Comparison of ENCODE assay signal across 8 cellular contexts in genomic region chr5:137888875-137889759, GRCh38.
DNase-seq lines count a peak whose midpoint lies in the region; ATAC-seq lines count a peak whose summit lies in the region.

Gene PKD2L2 (plus strand): TSS chr5:137889457. CDS start chr5:137889492, 35 bp downstream.

- no peaks in the 10 kb centered on the region for H3K9me3 ChIP-seq in iPS DF 6.9 (ENCODE audit: control insufficient read depth, insufficient read depth, low read length)

- H3K27ac ChIP-seq in iPS DF 6.9 (ENCODE audit: low read length): no peak within 1 kb of the TSS

- H3K4me3 ChIP-seq in iPS DF 6.9 (ENCODE audit: low read length) (peak within 1 kb of the TSS; percentile 27; the same call in 1 of the 2 replicates), skeletal muscle cell (ENCODE audit: low read depth, low read length) (peak within 1 kb of the TSS; percentile 59)

- ATAC-seq in GM19324 (IDR thresholded peaks at IDR 0.05; ENCODE audit: low FRiP score, unreplicated experiment) (peak; percentile 97), HG03460 (IDR thresholded peaks at IDR 0.05; ENCODE audit: unreplicated experiment) (peak; percentile 88)

- DNase-seq in Ammon's horn (ENCODE audit: low spot score) (peak; percentile 87), T-helper 9 cell (peak; percentile 59), astrocyte of the hippocampus (ENCODE audit: low read depth, low spot score) (peak; percentile 93), iPS DF 6.9 (ENCODE audit: low read depth, low spot score) (no peak), skeletal muscle cell (ENCODE audit: low read depth) (peak; percentile 61), NCI-H1417 treated with DMSO at 0.1 percent for 48 hours (lab: John Stamatoyannopoulos, UW) (no peak)

- no peaks in the 10 kb centered on the region for H3K36me3 ChIP-seq in iPS DF 6.9 (ENCODE audit: control insufficient read depth, insufficient read depth, low read length)

- H3K27me3 ChIP-seq in iPS DF 6.9 (ENCODE audit: control insufficient read depth, insufficient read depth, low read length): no peaks in the 10 kb centered on the region

- H3K4me1 ChIP-seq in iPS DF 6.9 (ENCODE audit: control insufficient read depth, insufficient read depth, low read length): peaks cover 3% of the 10 kb centered on the region; the same call in 1 of the 2 replicates

- WGBS in iPS DF 6.9 (ENCODE audit: insufficient coverage, insufficient read length): no CpG with 5 or more reads among the region's 59 CpGs

Comparison
In these comparisons a context has a peak if more than half of its experiments do, and no peak if none do; other contexts are left out.
1. DNase-seq: peak in Ammon's horn (single experiment), T-helper 9 cell (single experiment), astrocyte of the hippocampus (single experiment) and skeletal muscle cell (single experiment); none in iPS DF 6.9 (single experiment) and NCI-H1417 treated with DMSO at 0.1 percent for 48 hours (single experiment).